In genomic region chrX:47618923-47619485, GRCh38 we compare ENCODE assay signal across 10 cellular contexts. TPM values are rescaled to one million over a fixed set of nuclear protein-coding genes. Genes with fewer than 3 reads are reported as not detected.
DNase-seq lines count a peak whose midpoint lies in the region; ATAC-seq and TF ChIP-seq lines count a peak whose summit lies in the region.
"Had no signal": no experiment of that assay in that cellular context is flagged by ENCODE, and none has a peak within 500 bp of the region (broad histone marks: within the 10 kb centered on the region; RNA-seq: fewer than 3 reads in every experiment).

No MANE protein-coding gene starts in this region.

- H3K23ac ChIP-seq in mesendoderm (ENCODE audit: low read length), result no peak overlapping the region

- H4K8ac ChIP-seq in mesendoderm (ENCODE audit: low read depth, low read length), result no peak overlapping the region

- WGBS in mesendoderm (ENCODE audit: extremely low coverage, insufficient coverage, low lambda C conversion rate), result no CpG with 5 or more reads among the region's 32 CpGs

- no peak overlapping the region for H2BK120ac ChIP-seq in mesendoderm (ENCODE audit: low read depth, low read length)

- H3K4me1 Mint-ChIP-seq in CD4-positive, alpha-beta T cell (ENCODE audit: low read depth), result peaks cover 25% of the 10 kb centered on the region
- H3K4me1 Mint-ChIP-seq in brain (peaks cover 24% of the 10 kb centered on the region), nephron progenitor cell (peaks cover 7% of the 10 kb centered on the region)
- peaks cover 0 to 12% of the 10 kb centered on the region in 2 donors for H3K4me1 Mint-ChIP-seq in natural killer cell treated with Interleukin-12 subunit alpha and Interleukin-12 subunit beta and Interleukin-15 and Interleukin-18, amount 100 ng/mL, for 72 hours (ENCODE audit: low read depth in 2 of 2)

- no peak for TF ChIP-seq CTCF in CD4-positive, alpha-beta T cell (IDR thresholded peaks at IDR 0.05)
- TF ChIP-seq CTCF in brain (conservative IDR thresholded peaks at IDR 0.05) (no peak), GM13977 (IDR thresholded peaks at IDR 0.05; ENCODE audit: extremely low read depth, insufficient read depth, missing control alignments) (no peak), nephron progenitor cell (IDR thresholded peaks at IDR 0.05) (no peak)

- peaks cover 2% of the 10 kb centered on the region; the same call in 1 of the 2 replicates for H3K4me1 ChIP-seq in HUES6 (ENCODE audit: control insufficient read depth, insufficient read depth, low read length)
- no peaks in the 10 kb centered on the region for H3K4me1 ChIP-seq in mesendoderm (ENCODE audit: control insufficient read depth, low read depth, low read length)
- H3K4me1 ChIP-seq: SJSA1 had no signal

- no peak overlapping the region for H2BK15ac ChIP-seq in mesendoderm (replicated peaks; ENCODE audit: low read depth)

- POLR2A ChIA-PET in CD4-positive, alpha-beta T cell (lab: Charles Lee), result no interaction called here

- H3K36me3 Mint-ChIP-seq in CD4-positive, alpha-beta T cell (ENCODE audit: low read depth), result peaks cover 6% of the 10 kb centered on the region
- H3K36me3 Mint-ChIP-seq in brain (peaks cover 9% of the 10 kb centered on the region), nephron progenitor cell (ENCODE audit: low read depth) (no peaks in the 10 kb centered on the region)
- no peaks in the 10 kb centered on the region for H3K36me3 Mint-ChIP-seq in natural killer cell treated with Interleukin-12 subunit alpha and Interleukin-12 subunit beta and Interleukin-15 and Interleukin-18, amount 100 ng/mL, for 72 hours

- no peaks in the 10 kb centered on the region for H3K9me3 ChIP-seq in CD4-positive, alpha-beta T cell (ENCODE audit: control insufficient read depth, low read length)
- peaks cover 1% of the 10 kb centered on the region; the same call in 1 of the 2 replicates for H3K9me3 ChIP-seq in HUES6 (ENCODE audit: control insufficient read depth, insufficient read depth, low read depth, low read length)
- H3K9me3 ChIP-seq: SJSA1 had no signal

- H3K9ac ChIP-seq in HUES6 (ENCODE audit: low read length) (no peak overlapping the region), mesendoderm (ENCODE audit: low read length) (no peak overlapping the region)

- H3K27me3 Mint-ChIP-seq in CD4-positive, alpha-beta T cell, result no peaks in the 10 kb centered on the region
- peaks cover 10% of the 10 kb centered on the region for H3K27me3 Mint-ChIP-seq in brain
- peaks cover 34 to 48% of the 10 kb centered on the region in 2 donors for H3K27me3 Mint-ChIP-seq in natural killer cell treated with Interleukin-12 subunit alpha and Interleukin-12 subunit beta and Interleukin-15 and Interleukin-18, amount 100 ng/mL, for 72 hours
- H3K27me3 Mint-ChIP-seq in nephron progenitor cell (ENCODE audit: low read depth, poor library complexity), result peaks cover 55% of the 10 kb centered on the region

- H4K5ac ChIP-seq in mesendoderm (ENCODE audit: low read length), result no peak overlapping the region

- CTCF ChIA-PET in CD4-positive, alpha-beta T cell (lab: Charles Lee), result no interaction called here

- H3K27ac Mint-ChIP-seq in CD4-positive, alpha-beta T cell, result no peak overlapping the region
- H3K27ac Mint-ChIP-seq in brain, result peak overlapping the region in 3 of 5 experiments; percentile 26 to 77 (median 67)
- peak overlapping the region in 1 of 2 donors; percentile 40 for H3K27ac Mint-ChIP-seq in natural killer cell treated with Interleukin-12 subunit alpha and Interleukin-12 subunit beta and Interleukin-15 and Interleukin-18, amount 100 ng/mL, for 72 hours
- no peak overlapping the region for H3K27ac Mint-ChIP-seq in nephron progenitor cell

- no peak overlapping the region for H2BK5ac ChIP-seq in mesendoderm (ENCODE audit: low read length)

- H3K27ac ChIP-seq in CD4-positive, alpha-beta T cell (ENCODE audit: low read depth, low read length), result no peak overlapping the region
- no peak overlapping the region for H3K27ac ChIP-seq in HUES6 (ENCODE audit: low read depth, low read length)
- no peak overlapping the region for H3K27ac ChIP-seq in mesendoderm (ENCODE audit: low read depth, low read length)
- H3K27ac ChIP-seq: SJSA1 had no signal

- no peaks in the 10 kb centered on the region for H3K9me3 Mint-ChIP-seq in CD4-positive, alpha-beta T cell
- H3K9me3 Mint-ChIP-seq in brain (peaks cover 0 to 19% (median 0%) of the 10 kb centered on the region in 5 experiments), nephron progenitor cell (peaks cover 76% of the 10 kb centered on the region)
- H3K9me3 Mint-ChIP-seq in natural killer cell treated with Interleukin-12 subunit alpha and Interleukin-12 subunit beta and Interleukin-15 and Interleukin-18, amount 100 ng/mL, for 72 hours, result no peaks in the 10 kb centered on the region

- no peak overlapping the region for H3K18ac ChIP-seq in mesendoderm (ENCODE audit: low read length)

- no peaks in the 10 kb centered on the region for H3K79me1 ChIP-seq in mesendoderm (ENCODE audit: low read length)

- no peak for ATAC-seq in CD4-positive, alpha-beta T cell (ENCODE audit: poor library complexity)
- ATAC-seq in natural killer cell treated with Interleukin-12 subunit alpha and Interleukin-12 subunit beta and Interleukin-15 and Interleukin-18, amount 100 ng/mL, for 72 hours, result no peak

- in situ Hi-C loops in GM13977 (cut with MboI; ENCODE audit: low pct_unique_long_range_greater_than_20kb, low sequenced_read_pairs, unreplicated experiment), result no loop called here

- H2AK5ac ChIP-seq in mesendoderm (ENCODE audit: low read length), result no peak overlapping the region

- H3K36me3 ChIP-seq in HUES6 (ENCODE audit: control insufficient read depth, insufficient read depth, low read length) (no peaks in the 10 kb centered on the region), mesendoderm (ENCODE audit: control insufficient read depth, insufficient read depth, low read length) (no peaks in the 10 kb centered on the region)
- H3K36me3 ChIP-seq: SJSA1 had no signal

- H3K79me2 ChIP-seq in mesendoderm (ENCODE audit: control insufficient read depth, insufficient read depth, low read length), result no peaks in the 10 kb centered on the region

- H3K56ac ChIP-seq in mesendoderm (ENCODE audit: low read length), result no peak overlapping the region

- H3K27me3 ChIP-seq in CD4-positive, alpha-beta T cell (ENCODE audit: control insufficient read depth, insufficient read depth, low read length), result no peaks in the 10 kb centered on the region
- H3K27me3 ChIP-seq in HUES6 (ENCODE audit: control insufficient read depth, insufficient read depth, low read length) (peaks cover 45% of the 10 kb centered on the region), mesendoderm (ENCODE audit: insufficient read depth, low read length, poor library complexity) (no peaks in the 10 kb centered on the region)
- H3K27me3 ChIP-seq: SJSA1 had no signal

- H3K4me3 ChIP-seq in HUES6 (ENCODE audit: low read depth, low read length), result peak overlapping the region; percentile 61
- no peak overlapping the region for H3K4me3 ChIP-seq in mesendoderm (ENCODE audit: low read length)

- H3K4ac ChIP-seq in mesendoderm (ENCODE audit: low read depth, low read length), result no peak overlapping the region

- intact Hi-C loops in CD4-positive, alpha-beta T cell (cut with DNase I, micrococcal nuclease), result no loop called here

- no peak overlapping the region for H3K4me2 ChIP-seq in mesendoderm (ENCODE audit: low read length)

- no peak for DNase-seq in CD4-positive, alpha-beta T cell
- no peak for DNase-seq in natural killer cell treated with Interleukin-12 subunit alpha and Interleukin-12 subunit beta and Interleukin-15 and Interleukin-18, amount 100 ng/mL, for 72 hours (ENCODE audit: low spot score)
- DNase-seq in GM13977 (ENCODE audit: low spot score), result no peak
- DNase-seq in mesendoderm, result no peak
- DNase-seq in Kasumi-1 (lab: John Stamatoyannopoulos, UW), result no peak
- DNase-seq in nephron progenitor cell, result no peak

- H3K4me3 Mint-ChIP-seq in CD4-positive, alpha-beta T cell, result peak overlapping the region; percentile 61
- H3K4me3 Mint-ChIP-seq in brain (peak overlapping the region; percentile 79 to 86 (median 83)), nephron progenitor cell (no peak overlapping the region)
- peak overlapping the region; percentile 57 for H3K4me3 Mint-ChIP-seq in natural killer cell treated with Interleukin-12 subunit alpha and Interleukin-12 subunit beta and Interleukin-15 and Interleukin-18, amount 100 ng/mL, for 72 hours

RNA-seq across cellular contexts. Expression of gene SYN1, which starts 0.7 kb away (rescaled TPM):
- total RNA-seq in CD4-positive, alpha-beta T cell, result under 1 TPM; 0.27 to 0.87 TPM
- 275 TPM for polyA plus RNA-seq in brain (ENCODE audit: insufficient read depth, low read depth, low replicate concordance)
- under 1 TPM; 0.29 to 0.92 TPM for total RNA-seq in natural killer cell treated with Interleukin-12 subunit alpha and Interleukin-12 subunit beta and Interleukin-15 and Interleukin-18, amount 100 ng/mL, for 72 hours
- polyA plus RNA-seq in mesendoderm (2013, experiment 1 of 2), result 17.3 TPM
- polyA plus RNA-seq in mesendoderm (2013, experiment 2 of 2), result 17.7 TPM
- total RNA-seq: H4 had no signal

RNA-seq across cellular contexts. Expression of gene CFP, which starts 10.7 kb away (rescaled TPM):
- total RNA-seq in CD4-positive, alpha-beta T cell, result 10 to 100 TPM; 18.3 to 18.6 TPM
- 1.1 TPM for polyA plus RNA-seq in brain (ENCODE audit: insufficient read depth, low read depth, low replicate concordance)
- 1 to 10 TPM in 1 of 2 donors, under 1 TPM in 1; 0.71 to 2.3 TPM for total RNA-seq in natural killer cell treated with Interleukin-12 subunit alpha and Interleukin-12 subunit beta and Interleukin-15 and Interleukin-18, amount 100 ng/mL, for 72 hours
- polyA plus RNA-seq in mesendoderm (2013, experiment 1 of 2), result 2.0 TPM
- polyA plus RNA-seq in mesendoderm (2013, experiment 2 of 2), result 2.2 TPM
- total RNA-seq: H4 had no signal

RNA-seq across cellular contexts. Expression of gene ELK1, which starts 31.4 kb away (rescaled TPM):
- total RNA-seq in CD4-positive, alpha-beta T cell, result 10 to 100 TPM; 38.9 to 40.5 TPM
- 74.2 TPM for polyA plus RNA-seq in brain (ENCODE audit: insufficient read depth, low read depth, low replicate concordance)
- 10 to 100 TPM; 24.5 to 49.5 TPM for total RNA-seq in natural killer cell treated with Interleukin-12 subunit alpha and Interleukin-12 subunit beta and Interleukin-15 and Interleukin-18, amount 100 ng/mL, for 72 hours
- polyA plus RNA-seq in mesendoderm (2013, experiment 1 of 2), result 26.8 TPM
- polyA plus RNA-seq in mesendoderm (2013, experiment 2 of 2), result 24.9 TPM

RNA-seq across cellular contexts. Expression of gene TIMP1, which starts 36.8 kb away (rescaled TPM):
- 10 to 100 TPM; 35.6 to 38.5 TPM for total RNA-seq in CD4-positive, alpha-beta T cell
- 94.8 TPM for polyA plus RNA-seq in brain (ENCODE audit: insufficient read depth, low read depth, low replicate concordance)
- 10 to 100 TPM in 1 of 2 donors, 1 to 10 TPM in 1; 9.1 to 12.5 TPM for total RNA-seq in natural killer cell treated with Interleukin-12 subunit alpha and Interleukin-12 subunit beta and Interleukin-15 and Interleukin-18, amount 100 ng/mL, for 72 hours
- 51.0 TPM for polyA plus RNA-seq in mesendoderm (2013, experiment 1 of 2)
- 54.0 TPM for polyA plus RNA-seq in mesendoderm (2013, experiment 2 of 2)

RNA-seq across cellular contexts. Expression of gene UXT, which starts 40.0 kb away (rescaled TPM):
- total RNA-seq in CD4-positive, alpha-beta T cell, result 100 to 1,000 TPM; 188 to 197 TPM
- polyA plus RNA-seq in brain (ENCODE audit: insufficient read depth, low read depth, low replicate concordance), result 215 TPM
- 100 to 1,000 TPM in 1 of 2 donors, 10 to 100 TPM in 1; 80.5 to 113 TPM for total RNA-seq in natural killer cell treated with Interleukin-12 subunit alpha and Interleukin-12 subunit beta and Interleukin-15 and Interleukin-18, amount 100 ng/mL, for 72 hours
- polyA plus RNA-seq in mesendoderm (2013, experiment 1 of 2), result 81.7 TPM
- 81.7 TPM for polyA plus RNA-seq in mesendoderm (2013, experiment 2 of 2)

Comparison
In these comparisons a context has a peak if more than half of its experiments do, and no peak if none do; other contexts are left out.
1. H3K27ac Mint-ChIP-seq: peak in brain (3 of 5); none in CD4-positive, alpha-beta T cell (single experiment) and nephron progenitor cell (single experiment).
2. RNA of gene CFP, which starts 10.7 kb away (total RNA-seq): 18.3 to 18.6 TPM in CD4-positive, alpha-beta T cell; 0.71 to 2.3 TPM in natural killer cell treated with Interleukin-12 subunit alpha and Interleukin-12 subunit beta and Interleukin-15 and Interleukin-18, amount 100 ng/mL, for 72 hours; every median in the first group is over 4 times any median in the second.